11 cellular contexts compared by ENCODE assay signal in the genomic region with DNA sequence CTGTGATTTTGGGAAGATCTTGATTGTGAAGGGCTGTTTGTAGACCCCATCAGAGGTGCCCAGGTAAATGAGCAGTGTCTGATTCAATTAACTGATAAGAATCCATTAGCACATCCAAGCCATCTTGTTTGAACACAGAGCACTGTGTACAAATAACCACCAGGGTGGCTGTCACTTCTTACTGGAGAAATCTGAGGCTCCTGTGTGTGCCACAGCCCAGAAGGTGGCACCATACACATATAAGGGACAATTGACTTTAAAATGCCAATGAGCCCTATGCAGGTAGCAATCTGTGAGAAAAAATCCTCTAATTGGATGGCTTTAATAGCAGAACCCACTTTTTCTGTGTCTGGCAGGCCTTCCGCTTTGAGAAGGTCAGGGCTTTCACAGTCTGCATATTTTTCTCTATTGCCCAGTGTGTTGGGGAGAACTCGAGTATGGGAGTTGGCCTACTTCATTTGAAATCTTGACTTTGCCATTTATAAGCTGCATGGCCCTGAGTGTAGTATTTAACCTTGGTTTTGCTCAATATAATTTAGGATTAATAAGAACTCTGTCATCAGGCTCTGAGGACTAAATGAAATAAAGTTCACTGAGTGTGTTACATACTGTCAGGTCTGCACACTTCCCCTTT.
DNase-seq lines count a peak whose midpoint lies in the region; ATAC-seq, FAIRE-seq and TF ChIP-seq lines count a peak whose summit lies in the region.
"Had no signal": no experiment of that assay in that cellular context is flagged by ENCODE, and none has a peak within 500 bp of the region (broad histone marks: within the 10 kb centered on the region; RNA-seq: fewer than 3 reads in every experiment).

No MANE protein-coding gene starts in this region.

- peaks cover 6% of the 10 kb centered on the region for H3K4me1 Mint-ChIP-seq in progenitor cell of endocrine pancreas (ENCODE audit: low read depth)
- H3K4me1 Mint-ChIP-seq in immature natural killer cell, result no peaks in the 10 kb centered on the region
- peaks cover 3% of the 10 kb centered on the region for H3K4me1 Mint-ChIP-seq in mesothelial cell of epicardium
- H3K4me1 Mint-ChIP-seq: IgD-negative memory B cell had no signal

- WGBS in GM12878 (ENCODE audit: insufficient coverage, insufficient replicate concordance, low lambda C conversion rate, missing lambda C conversion rate), result 14% methylated on average over 2 of the region's 2 CpGs

- CTCF ChIA-PET in GM12878 (lab: Yijun Ruan, JAX), result interaction anchor here (1.2 to 1.3 kb wide), 2 partner anchors 25 to 309 kb away, joined by 3 to 4 read pairs; no protein-coding TSS in a partner anchor

- peak; percentile 33 for DNase-seq in NCI-H2227 (lab: John Stamatoyannopoulos, UW; ENCODE audit: unreplicated experiment)
- DNase-seq in NCI-H2227 treated with DMSO at 0.1 percent for 48 hours (lab: John Stamatoyannopoulos, UW), result no peak
- peak; percentile 14 for DNase-seq in HT1080 (ENCODE audit: low read depth)
- DNase-seq in GM12878 (ENCODE audit: low read depth, low spot score), result no peak
- no peak for DNase-seq in progenitor cell of endocrine pancreas (ENCODE audit: low spot score, unreplicated experiment)
- no peak for DNase-seq in immature natural killer cell
- DNase-seq in mesothelial cell of epicardium (ENCODE audit: low spot score in 2 of 2, unreplicated experiment in 2 of 2), result no peak
- DNase-seq in NK-92 treated with Interleukin-12 subunit alpha and Interleukin-12 subunit beta, amount 100 ng/mL, for 24 hours (lab: John Stamatoyannopoulos, UW), result no peak

- no TSS peak for BruUV-seq in GM12878 (replicated peaks; lab: Mats Ljungman, UMichigan)

- H3K36me3 Mint-ChIP-seq in progenitor cell of endocrine pancreas (ENCODE audit: insufficient read depth), result no peaks in the 10 kb centered on the region
- H3K36me3 Mint-ChIP-seq in immature natural killer cell, result no peaks in the 10 kb centered on the region
- H3K36me3 Mint-ChIP-seq in mesothelial cell of epicardium, result no peaks in the 10 kb centered on the region
- H3K36me3 Mint-ChIP-seq: IgD-negative memory B cell had no signal

- H3K9me3 ChIP-seq in GM12878 (replicated peaks; ENCODE audit: control insufficient read depth, insufficient read depth, low read length), result no peaks in the 10 kb centered on the region
- H3K9me3 ChIP-seq: BLaER1 treated with 17β-estradiol and CSF1 and Interleukin-3, amounts not matched to agents 10 nM and 100 nM had no signal

- H3K9me3 Mint-ChIP-seq in progenitor cell of endocrine pancreas (ENCODE audit: low read depth) (no peaks in the 10 kb centered on the region), immature natural killer cell (peaks cover 0 to 2% (median 0%) of the 10 kb centered on the region in 6 donors), mesothelial cell of epicardium (no peaks in the 10 kb centered on the region)
- H3K9me3 Mint-ChIP-seq: IgD-negative memory B cell had no signal

- POLR2A ChIA-PET in GM12878 (lab: Charles Lee), result no interaction called here

- no peak overlapping the region for H3K4me3 ChIP-seq in GM12878
- H3K4me3 ChIP-seq: BLaER1 treated with 17β-estradiol and CSF1 and Interleukin-3, amounts not matched to agents 10 nM and 100 nM had no signal

- no peak overlapping the region for H3K27ac ChIP-seq in GM12878 (ENCODE audit: control insufficient read depth, insufficient read depth)
- H3K27ac ChIP-seq: BLaER1 treated with 17β-estradiol and CSF1 and Interleukin-3, amounts not matched to agents 10 nM and 100 nM had no signal

- H4K20me1 ChIP-seq in GM12878 (ENCODE audit: control insufficient read depth, insufficient read depth), result no peaks in the 10 kb centered on the region
- H4K20me1 ChIP-seq: BLaER1 treated with 17β-estradiol and CSF1 and Interleukin-3, amounts not matched to agents 10 nM and 100 nM had no signal

- peak; percentile 83 for ATAC-seq in GM12878

- H3K27ac Mint-ChIP-seq in progenitor cell of endocrine pancreas, result no peak overlapping the region
- no peak overlapping the region for H3K27ac Mint-ChIP-seq in immature natural killer cell
- H3K27ac Mint-ChIP-seq in mesothelial cell of epicardium, result no peak overlapping the region
- H3K27ac Mint-ChIP-seq: IgD-negative memory B cell had no signal

- no peaks in the 10 kb centered on the region for H3K27me3 ChIP-seq in GM12878 (replicated peaks in 1 of 2; ENCODE audit: control insufficient read depth in 2 of 2, insufficient read depth in 2 of 2, low read length in 1 of 2)
- H3K27me3 ChIP-seq: BLaER1 treated with 17β-estradiol and CSF1 and Interleukin-3, amounts not matched to agents 10 nM and 100 nM had no signal

- H3K4me3 Mint-ChIP-seq in progenitor cell of endocrine pancreas (ENCODE audit: low read depth) (no peak overlapping the region), immature natural killer cell (no peak overlapping the region), mesothelial cell of epicardium (no peak overlapping the region)
- H3K4me3 Mint-ChIP-seq: IgD-negative memory B cell had no signal

- TF ChIP-seq EP300 in GM12878 (IDR thresholded peaks at IDR 0.05; ENCODE audit: borderline replicate concordance in 1 of 2, control insufficient read depth in 1 of 2, low read depth in 2 of 2, low read length in 2 of 2), result no peak

- TF ChIP-seq CTCF in GM12878 (IDR thresholded peaks at IDR 0.05 in 2 of 3, conservative IDR thresholded peaks at IDR 0.05 in 1 of 3; ENCODE audit: control insufficient read depth in 2 of 3, extremely low read depth in 1 of 3, insufficient read depth in 1 of 3, low read depth in 3 of 3, low read length in 3 of 3), result peak; percentile 27 to 34 (median 30); a peak in 4 of 6 replicates
- peak; percentile 53 for TF ChIP-seq CTCF in progenitor cell of endocrine pancreas (IDR thresholded peaks at IDR 0.05; ENCODE audit: unreplicated experiment)
- no peak for TF ChIP-seq CTCF in mesothelial cell of epicardium (IDR thresholded peaks at IDR 0.05; ENCODE audit: unreplicated experiment)

- no peak overlapping the region for H2AFZ ChIP-seq in GM12878 (ENCODE audit: control insufficient read depth, low read depth, low read length)

- RAD21 ChIA-PET in GM12878 (lab: Charles Lee; ENCODE audit: unreplicated experiment), result no interaction called here

- in situ Hi-C loops in GM12878 (cut with MboI), result no loop called here

- no peak overlapping the region for H3K4me2 ChIP-seq in GM12878 (ENCODE audit: control insufficient read depth, insufficient read depth)
- H3K4me2 ChIP-seq: BLaER1 treated with 17β-estradiol and CSF1 and Interleukin-3, amounts not matched to agents 10 nM and 100 nM had no signal

- FAIRE-seq in GM12878 (lab: Jason Lieb, UNC), result no peak
- FAIRE-seq: astrocyte had no signal

- H3K9ac ChIP-seq in GM12878 (ENCODE audit: control insufficient read depth, insufficient read depth, low read length), result no peak overlapping the region
- H3K9ac ChIP-seq: BLaER1 treated with 17β-estradiol and CSF1 and Interleukin-3, amounts not matched to agents 10 nM and 100 nM had no signal

- H3K4me1 ChIP-seq in GM12878 (ENCODE audit: control insufficient read depth, insufficient read depth, low read length), result no peaks in the 10 kb centered on the region
- H3K4me1 ChIP-seq: BLaER1 treated with 17β-estradiol and CSF1 and Interleukin-3, amounts not matched to agents 10 nM and 100 nM had no signal

- intact Hi-C loops in GM12878 (cut with micrococcal nuclease; ENCODE audit: unreplicated experiment), result no loop called here

- TF ChIP-seq POLR2A in GM12878 (IDR thresholded peaks at IDR 0.05; ENCODE audit: low read depth, low read length), result no peak

- H3K36me3 ChIP-seq in GM12878 (ENCODE audit: control insufficient read depth in 2 of 2, insufficient read depth in 2 of 2, low read length in 1 of 2), result no peaks in the 10 kb centered on the region
- H3K36me3 ChIP-seq: BLaER1 treated with 17β-estradiol and CSF1 and Interleukin-3, amounts not matched to agents 10 nM and 100 nM had no signal

- no peak for TF ChIP-seq RAD21 in GM12878 (IDR thresholded peaks at IDR 0.05; ENCODE audit: insufficient read depth, low read depth, low read length)

- no peaks in the 10 kb centered on the region for H3K79me2 ChIP-seq in GM12878 (ENCODE audit: control insufficient read depth, insufficient read depth, low read length)

- H3K27me3 Mint-ChIP-seq in progenitor cell of endocrine pancreas (no peaks in the 10 kb centered on the region), immature natural killer cell (ENCODE audit: low read depth in 3 of 3) (peaks cover 0 to 7% (median 2%) of the 10 kb centered on the region in 3 donors), mesothelial cell of epicardium (ENCODE audit: low read depth) (no peaks in the 10 kb centered on the region)

- SMC1A ChIA-PET in GM12878 (lab: Charles Lee; ENCODE audit: uncharacterized antibody, unreplicated experiment), result no interaction called here

TF ChIP-seq in GM12878, 131 proteins besides CTCF, POLR2A, EP300 and RAD21:
- TF ChIP-seq CHD1 (IDR thresholded peaks at IDR 0.05; ENCODE audit: low read depth, low read length) (no peak), ASH2L (IDR thresholded peaks at IDR 0.05; ENCODE audit: borderline replicate concordance, low read depth) (no peak), BMI1 (IDR thresholded peaks at IDR 0.05; ENCODE audit: borderline replicate concordance) (no peak), SMC3 (IDR thresholded peaks at IDR 0.05; ENCODE audit: borderline replicate concordance, low read length) (0 out of 2 replicates have a peak, but pooled peaks have one; percentile 12), TAF1 (IDR thresholded peaks at IDR 0.05; ENCODE audit: borderline replicate concordance, low read depth, low read length) (no peak)
- TF ChIP-seq, protein P1, sequence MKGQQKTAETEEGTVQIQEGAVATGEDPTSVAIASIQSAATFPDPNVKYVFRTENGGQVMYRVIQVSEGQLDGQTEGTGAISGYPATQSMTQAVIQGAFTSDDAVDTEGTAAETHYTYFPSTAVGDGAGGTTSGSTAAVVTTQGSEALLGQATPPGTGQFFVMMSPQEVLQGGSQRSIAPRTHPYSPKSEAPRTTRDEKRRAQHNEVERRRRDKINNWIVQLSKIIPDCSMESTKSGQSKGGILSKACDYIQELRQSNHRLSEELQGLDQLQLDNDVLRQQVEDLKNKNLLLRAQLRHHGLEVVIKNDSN (IDR thresholded peaks at IDR 0.05; ENCODE audit: borderline replicate concordance, extremely low read length, insufficient read depth, low read depth, low read length), result no peak

Comparison
In these comparisons a context has a peak if more than half of its experiments do, and no peak if none do; other contexts are left out.
1. DNase-seq: peak in NCI-H2227 (single experiment) and HT1080 (single experiment); none in NCI-H2227 treated with DMSO at 0.1 percent for 48 hours (single experiment), GM12878 (single experiment), progenitor cell of endocrine pancreas (single experiment), immature natural killer cell (0 of 3), mesothelial cell of epicardium (0 of 2) and NK-92 treated with Interleukin-12 subunit alpha and Interleukin-12 subunit beta, amount 100 ng/mL, for 24 hours (single experiment).